Comparison of ENCODE assay signal across 21 cellular contexts in genomic region chr2:173221081-173221695, GRCh38.
DNase-seq lines count a peak whose midpoint lies in the region; ATAC-seq, FAIRE-seq and TF ChIP-seq lines count a peak whose summit lies in the region.
"Had no signal": no experiment of that assay in that cellular context is flagged by ENCODE, and none has a peak within 500 bp of the region (broad histone marks: within the 10 kb centered on the region; RNA-seq: fewer than 3 reads in every experiment).

No MANE protein-coding gene starts in this region.

- no peaks in the 10 kb centered on the region for H3K27me3 Mint-ChIP-seq in mesothelial cell of epicardium (ENCODE audit: low read depth)

- no peak overlapping the region for H3K9ac ChIP-seq in HepG2 (ENCODE audit: insufficient read depth, low read depth, low read length)
- H3K9ac ChIP-seq: GM23248 had no signal

- BruUV-seq in HepG2 (replicated peaks; lab: Mats Ljungman, UMichigan) = no TSS peak

- in situ Hi-C loops in HepG2 (cut with HindIII; ENCODE audit: extremely low pct_ligation_motif_present, low pct_unique_long_range_greater_than_20kb) = no loop called here

- no peak overlapping the region for H3K4me2 ChIP-seq in HepG2 (ENCODE audit: low read depth, low read length)

- H3K4me1 Mint-ChIP-seq in mesothelial cell of epicardium = peaks cover 28% of the 10 kb centered on the region

- TF ChIP-seq EP300 in HepG2 (IDR thresholded peaks at IDR 0.05; ENCODE audit: low read depth in 2 of 2, low read length in 2 of 2) (no peak), HepG2 (CRISPR knock-in tag; IDR thresholded peaks at IDR 0.05; ENCODE audit: borderline replicate concordance) (no peak)

- H3K27ac ChIP-seq in HepG2 (ENCODE audit: extremely low read length, insufficient read depth, low read length) (no peak overlapping the region), right lobe of liver (no peak overlapping the region)
- H3K27ac ChIP-seq: GM23248, SK-N-MC had no signal

- no peak for TF ChIP-seq POLR2A in HepG2 (IDR thresholded peaks at IDR 0.05; ENCODE audit: insufficient read depth in 1 of 2, low read depth in 2 of 2, low read length in 2 of 2)
- no peak for TF ChIP-seq POLR2A in right lobe of liver (IDR thresholded peaks at IDR 0.05)

- TF ChIP-seq RAD21 in HepG2 (CRISPR knock-in tag; IDR thresholded peaks at IDR 0.05) = no peak

- peak; percentile 15 for DNase-seq in HepG2 (ENCODE audit: low spot score)
- DNase-seq in right lobe of liver = no peak
- peak; percentile 43 for DNase-seq in astrocyte of the hippocampus (ENCODE audit: low read depth, low spot score)
- no peak for DNase-seq in mesothelial cell of epicardium (ENCODE audit: low spot score in 2 of 2, unreplicated experiment in 2 of 2)
- DNase-seq in dermis blood vessel endothelial cell = no peak
- no peak for DNase-seq in T1000 (lab: John Stamatoyannopoulos, UW)
- DNase-seq: CD4-positive, CD25-positive, alpha-beta regulatory T cell; DND-41; GM23248; IMR-90; NCI-H1694; NCI-H2081 treated with DMSO at 0.1 percent for 48 hours; NCI-H2171 treated with DMSO at 0.1 percent for 48 hours; NCI-H446 treated with DMSO at 0.1 percent for 48 hours; NCI-H526 treated with DMSO at 0.1 percent for 48 hours; SHP77 had no signal

- FAIRE-seq in HepG2 (lab: Jason Lieb, UNC) = no peak
- FAIRE-seq: A204.1, GM12878 had no signal

- no peak overlapping the region for H2AFZ ChIP-seq in HepG2 (ENCODE audit: low read length)
- H2AFZ ChIP-seq: GM23248 had no signal

- peaks cover 11% of the 10 kb centered on the region for H3K4me1 ChIP-seq in HepG2 (ENCODE audit: insufficient read depth, low read length)
- peaks cover 0 to 8% (median 0%) of the 10 kb centered on the region in 4 donors for H3K4me1 ChIP-seq in right lobe of liver

- no peak for ATAC-seq in HepG2
- no peak for ATAC-seq in right lobe of liver
- ATAC-seq in GM19351 (IDR thresholded peaks at IDR 0.05; ENCODE audit: unreplicated experiment) = no peak
- ATAC-seq: GM12878 had no signal

- H3K4me3 Mint-ChIP-seq in mesothelial cell of epicardium = peak overlapping the region; percentile 6
- H3K4me3 Mint-ChIP-seq: CD4-positive, CD25-positive, alpha-beta regulatory T cell had no signal

- CTCF ChIA-PET in HepG2 (lab: Yijun Ruan, JAX; ENCODE audit: low intra/inter-chr PET ratio, low total read pairs) = no interaction called here

- no peak overlapping the region for H3K4me3 ChIP-seq in HepG2 (replicated peaks in 1 of 3; ENCODE audit: insufficient read depth in 1 of 3, low read depth in 2 of 3, low read length in 3 of 3)
- no peak overlapping the region for H3K4me3 ChIP-seq in right lobe of liver
- H3K4me3 ChIP-seq: GM12878, GM23248, HAP-1, SK-N-MC had no signal

- POLR2A ChIA-PET in HepG2 (lab: Yijun Ruan, JAX) = no interaction called here

- H3K36me3 Mint-ChIP-seq in mesothelial cell of epicardium = peaks cover 2% of the 10 kb centered on the region
- H3K36me3 Mint-ChIP-seq: CD4-positive, CD25-positive, alpha-beta regulatory T cell had no signal

- TF ChIP-seq CTCF in HepG2 (CRISPR knock-in tag; IDR thresholded peaks at IDR 0.05) (no peak), right lobe of liver (IDR thresholded peaks at IDR 0.05) (no peak), mesothelial cell of epicardium (IDR thresholded peaks at IDR 0.05; ENCODE audit: unreplicated experiment) (no peak)

- no peaks in the 10 kb centered on the region for H4K20me1 ChIP-seq in HepG2 (ENCODE audit: insufficient read depth, low read length)

- H3K79me2 ChIP-seq in HepG2 (ENCODE audit: insufficient read depth, low read length) = no peaks in the 10 kb centered on the region

- H3K27me3 ChIP-seq in HepG2 (ENCODE audit: control insufficient read depth in 1 of 2, insufficient read depth in 2 of 2, low read length in 2 of 2) (no peaks in the 10 kb centered on the region), right lobe of liver (no peaks in the 10 kb centered on the region)

- H3K27ac Mint-ChIP-seq in mesothelial cell of epicardium = peak overlapping the region; percentile 76
- H3K27ac Mint-ChIP-seq: CD4-positive, CD25-positive, alpha-beta regulatory T cell had no signal

- WGBS in HepG2 (ENCODE audit: low lambda C conversion rate) = 94% methylated on average over 4 of the region's 4 CpGs
- WGBS in right lobe of liver (ENCODE audit: insufficient coverage, low coverage, low lambda C conversion rate, missing lambda C conversion rate) = 73% methylated on average over 3 of the region's 4 CpGs

- intact Hi-C loops in HepG2 (cut with micrococcal nuclease; ENCODE audit: unreplicated experiment) = loop anchor here (10.0 kb wide), 1 partner anchor 134 kb away; the partner anchor contains the start of gene CDCA7
- intact Hi-C loops in right lobe of liver (cut with DNase I) = no loop called here

- H3K9me3 ChIP-seq in HepG2 (ENCODE audit: low read length) (no peaks in the 10 kb centered on the region), right lobe of liver (no peaks in the 10 kb centered on the region)
- H3K9me3 ChIP-seq: HAP-1 had no signal

- H3K36me3 ChIP-seq in HepG2 (replicated peaks in 1 of 2; ENCODE audit: control insufficient read depth in 1 of 2, insufficient read depth in 2 of 2, low read length in 2 of 2) (no peaks in the 10 kb centered on the region), right lobe of liver (peaks cover 0 to 3% (median 0%) of the 10 kb centered on the region in 4 donors)
- H3K36me3 ChIP-seq: HAP-1 had no signal

- no peaks in the 10 kb centered on the region for H3K9me3 Mint-ChIP-seq in mesothelial cell of epicardium
- H3K9me3 Mint-ChIP-seq: CD4-positive, CD25-positive, alpha-beta regulatory T cell had no signal

TF ChIP-seq in HepG2, 621 proteins besides CTCF, POLR2A, EP300 and RAD21 (continues in another document):
- TF ChIP-seq DNMT1 (CRISPR knock-in tag; IDR thresholded peaks at IDR 0.05) (no peak), MAFK (conservative IDR thresholded peaks at IDR 0.05 in 1 of 2, IDR thresholded peaks at IDR 0.05 in 1 of 2; ENCODE audit: low read length in 2 of 2) (peak; percentile 59 to 68; a peak in 3 of 4 replicates), CREBL2 (CRISPR knock-in tag; IDR thresholded peaks at IDR 0.05; ENCODE audit: borderline replicate concordance) (no peak), HMG20A (CRISPR knock-in tag; IDR thresholded peaks at IDR 0.05; ENCODE audit: borderline replicate concordance) (peak; percentile 28; the same call in 1 of the 2 replicates), AKNA (CRISPR knock-in tag; IDR thresholded peaks at IDR 0.05; ENCODE audit: borderline replicate concordance) (no peak), ZNF652 (CRISPR knock-in tag; IDR thresholded peaks at IDR 0.05; ENCODE audit: borderline replicate concordance, low read depth) (no peak), ZNF331 (CRISPR knock-in tag; IDR thresholded peaks at IDR 0.05) (no peak), ZBTB8A (CRISPR knock-in tag; IDR thresholded peaks at IDR 0.05; ENCODE audit: borderline replicate concordance, low read depth) (no peak), CBX5 (CRISPR knock-in tag; IDR thresholded peaks at IDR 0.05; ENCODE audit: borderline replicate concordance) (no peak), POLR2AphosphoS5 (IDR thresholded peaks at IDR 0.05; ENCODE audit: low read depth, low read length) (no peak), ATAD3A (CRISPR knock-in tag; IDR thresholded peaks at IDR 0.05) (no peak), ZNF713 (CRISPR knock-in tag; IDR thresholded peaks at IDR 0.05) (no peak), HNF1B (CRISPR knock-in tag; IDR thresholded peaks at IDR 0.05) (no peak)

Comparison
In these comparisons a context has a peak if more than half of its experiments do, and no peak if none do; other contexts are left out.
1. DNase-seq: peak in HepG2 (single experiment) and astrocyte of the hippocampus (single experiment); none in right lobe of liver (0 of 3), mesothelial cell of epicardium (0 of 2), dermis blood vessel endothelial cell (single experiment) and T1000 (single experiment).